Comparison of ENCODE assay signal across 8 cellular contexts in genomic region chr1:202806845-202807366, GRCh38. TPM values are rescaled to one million over a fixed set of nuclear protein-coding genes. Genes with fewer than 3 reads are reported as not detected.
DNase-seq lines count a peak whose midpoint lies in the region; ATAC-seq and TF ChIP-seq lines count a peak whose summit lies in the region.

No MANE protein-coding gene starts in this region.

- H3K4me1 ChIP-seq in PC-9 (replicated peaks; ENCODE audit: insufficient read depth) (peaks cover 56% of the 10 kb centered on the region), body of pancreas (peaks cover 35% of the 10 kb centered on the region), spleen (peaks cover 5 to 83% (median 60%) of the 10 kb centered on the region in 6 donors)

- peak overlapping the region; percentile 73 for H2AFZ ChIP-seq in PC-9

- WGBS in body of pancreas, 2 donors, result 0% methylated on average over 8 to 42 of the region's 44 CpGs
- 0 to 6% (median 1%) methylated on average over 16 to 44 of the region's 44 CpGs for WGBS in spleen, 5 donors

- peak overlapping the region; percentile 91 for H3K4me2 ChIP-seq in PC-9

- POLR2A ChIA-PET in PC-9 (lab: Charles Lee; ENCODE audit: unreplicated experiment), result interaction anchor here (0.7 kb wide), 1 partner anchor 14 kb away, joined by 14 read pairs; no protein-coding TSS in a partner anchor

- no peak for TF ChIP-seq POLR2A in body of pancreas (IDR thresholded peaks at IDR 0.05)
- TF ChIP-seq POLR2A in spleen (IDR thresholded peaks at IDR 0.05), result no peak

- H3K36me3 ChIP-seq in PC-9 (ENCODE audit: low read depth) (no peaks in the 10 kb centered on the region), body of pancreas (replicated peaks in 1 of 2; ENCODE audit: insufficient read depth in 1 of 2, low read depth in 2 of 2) (no peaks in the 10 kb centered on the region), spleen (no peaks in the 10 kb centered on the region)

- H3K4me3 ChIP-seq in PC-9 (peak overlapping the region; percentile 95), body of pancreas (peak overlapping the region; percentile 83 to 95), spleen (peak overlapping the region; percentile 70 to 99 (median 95))

- H3K79me2 ChIP-seq in PC-9 (ENCODE audit: low read depth), result peaks cover 74% of the 10 kb centered on the region

- H3K27ac ChIP-seq in PC-9 (peak overlapping the region; percentile 78), body of pancreas (peak overlapping the region; percentile 69 to 86 (median 78)), spleen (peak overlapping the region; percentile 73 to 93 (median 90))

- peak; percentile 24 to 41 for DNase-seq in NCI-H2081 (lab: John Stamatoyannopoulos, UW)
- no peak for DNase-seq in NCI-H2081 treated with DMSO at 0.1 percent for 48 hours (lab: John Stamatoyannopoulos, UW)
- DNase-seq in PC-9, result peak in 1 of 2 experiments; percentile 18
- peak; percentile 7 to 25 (median 19) for DNase-seq in body of pancreas
- peak; percentile 17 for DNase-seq in inferior parietal cortex (ENCODE audit: extremely low spot score)
- peak; percentile 85 for DNase-seq in spleen

- TF ChIP-seq CTCF in PC-9 (conservative IDR thresholded peaks at IDR 0.05), result no peak
- no peak for TF ChIP-seq CTCF in body of pancreas (IDR thresholded peaks at IDR 0.05)
- no peak for TF ChIP-seq CTCF in spleen (IDR thresholded peaks at IDR 0.05 in 8 of 11, conservative IDR thresholded peaks at IDR 0.05 in 3 of 11)

- intact Hi-C loops in PC-9 (cut with micrococcal nuclease; ENCODE audit: unreplicated experiment), result loop anchor here (5.0 kb wide), 1 partner anchor 160 kb away; the partner anchor contains the start of gene CYB5R1
- intact Hi-C loops in body of pancreas (cut with DNase I), result no loop called here
- intact Hi-C loops in spleen (cut with DNase I; ENCODE audit: low total_unique reads), result loop anchor here (10.0 kb wide), 1 partner anchor 198 kb away; the partner anchor contains the start of gene TMEM183A

- peaks cover 27% of the 10 kb centered on the region for H3F3A ChIP-seq in PC-9 (ENCODE audit: insufficient read depth, low read depth)

- H3K9me2 ChIP-seq in PC-9 (ENCODE audit: insufficient read depth), result no peaks in the 10 kb centered on the region

- H3K9me3 ChIP-seq in PC-9 (ENCODE audit: insufficient read depth, low read depth), result no peaks in the 10 kb centered on the region
- no peaks in the 10 kb centered on the region for H3K9me3 ChIP-seq in body of pancreas
- no peaks in the 10 kb centered on the region for H3K9me3 ChIP-seq in spleen

- H4K20me1 ChIP-seq in PC-9 (ENCODE audit: insufficient read depth), result peaks cover 33% of the 10 kb centered on the region

- CTCF ChIA-PET in PC-9 (lab: Charles Lee), result interaction anchor here (0.6 kb wide), 1 partner anchor 223 kb away, joined by 4 read pairs; no protein-coding TSS in a partner anchor

- H3K27me3 ChIP-seq in PC-9 (ENCODE audit: insufficient read depth, low read depth) (no peaks in the 10 kb centered on the region), body of pancreas (no peaks in the 10 kb centered on the region), spleen (replicated peaks in 1 of 7) (peaks cover 0 to 3% (median 0%) of the 10 kb centered on the region in 7 donors)

- BruUV-seq in PC-9 (replicated peaks; lab: Mats Ljungman, UMichigan), result no TSS peak

- no peak for ATAC-seq in body of pancreas
- no peak for ATAC-seq in esophagus mucosa
- no peak for ATAC-seq in GM21360 (IDR thresholded peaks at IDR 0.05; ENCODE audit: unreplicated experiment)

RNA-seq across cellular contexts. Expression of gene KDM5B, which starts 1.3 kb away (rescaled TPM):
- total RNA-seq in PC-9 (2021) (99.8 and 110 TPM in 2 replicates), body of pancreas (10 to 100 TPM; 28.7 to 36.8 TPM), spleen (10 to 100 TPM; 45.4 to 71.9 (median 59.4) TPM), esophagus mucosa (67.4 TPM)
- 1 to 10 TPM; 7.7 to 8.9 (median 8.4) TPM for polyA plus RNA-seq in spleen

RNA-seq across cellular contexts. Expression of gene PCAT6, which starts 3.8 kb away (rescaled TPM):
- total RNA-seq in PC-9 (2021) (1.7 and 3.6 TPM in 2 replicates), body of pancreas (not detected), spleen (1 to 10 TPM in 1 of 7 donors, under 1 TPM in 3, not detected in 3; 0.81 to 1.3 (median 0.84) TPM), esophagus mucosa (5.8 TPM)
- 1 to 10 TPM; 1.3 to 2.4 (median 1.6) TPM for polyA plus RNA-seq in spleen
